14 cellular contexts compared by ENCODE assay signal in the genomic region with DNA sequence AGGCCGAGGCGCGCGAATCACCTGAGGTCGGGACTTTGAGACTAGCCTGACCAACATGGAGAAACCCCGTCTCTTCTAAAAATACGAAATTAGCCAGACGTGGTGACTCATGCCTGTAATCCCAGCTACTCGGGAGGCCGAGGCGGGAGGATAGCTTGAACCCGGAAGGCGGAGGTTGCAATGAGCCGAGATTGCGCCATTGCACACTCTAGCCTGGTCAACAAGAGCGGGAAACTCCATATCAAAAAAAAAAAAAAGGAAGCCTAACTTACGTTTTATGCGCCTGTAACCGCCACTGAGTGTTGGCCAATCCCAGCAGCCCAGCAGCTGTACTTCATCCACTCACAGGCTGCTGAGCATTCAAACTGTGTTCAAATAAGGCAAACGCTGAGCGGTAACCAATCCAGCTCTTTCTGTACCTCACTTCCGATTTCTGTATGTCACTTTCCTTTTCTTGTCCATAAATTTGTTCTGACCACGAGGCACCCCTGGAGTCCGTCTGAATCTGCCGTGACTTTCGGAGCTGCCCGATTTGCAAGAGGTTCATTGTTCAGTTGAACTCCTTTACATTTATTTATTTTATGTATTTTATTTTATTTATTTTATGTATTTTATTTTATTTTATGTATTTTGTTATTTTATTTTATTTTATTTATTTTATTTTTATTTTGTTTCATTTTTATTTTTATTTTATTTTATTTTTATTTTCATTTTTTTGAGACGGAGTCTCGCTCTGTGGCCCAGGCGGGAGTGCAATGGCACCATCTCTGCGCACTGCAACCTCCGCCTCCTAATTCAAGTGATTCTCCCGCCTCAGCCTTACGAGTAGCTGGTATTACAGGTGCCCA. TPM values are rescaled to one million over a fixed set of nuclear protein-coding genes. Genes with fewer than 3 reads are reported as not detected.
DNase-seq lines count a peak whose midpoint lies in the region; ATAC-seq, FAIRE-seq and TF ChIP-seq lines count a peak whose summit lies in the region.
"Had no signal": no experiment of that assay in that cellular context is flagged by ENCODE, and none has a peak within 500 bp of the region (broad histone marks: within the 10 kb centered on the region; RNA-seq: fewer than 3 reads in every experiment).

No MANE protein-coding gene starts in this region.

- peaks cover 9% of the 10 kb centered on the region for H3K4me1 Mint-ChIP-seq in WTC11
- H3K4me1 Mint-ChIP-seq in endothelial cell (ENCODE audit: unreplicated experiment), result no peaks in the 10 kb centered on the region
- H3K4me1 Mint-ChIP-seq: CD8-positive, alpha-beta memory T cell had no signal

- POLR2A ChIA-PET in WTC11 (lab: Charles Lee), result no interaction called here

- FAIRE-seq in A204.1 (lab: Jason Lieb, UNC) (peak; percentile 83), islet of Langerhans (lab: Jason Lieb, UNC) (peak; percentile 96)
- FAIRE-seq: HTR-8/SVneo had no signal

- H3K36me3 Mint-ChIP-seq in WTC11 (peaks cover 49% of the 10 kb centered on the region), endothelial cell (ENCODE audit: low read depth, unreplicated experiment) (peaks cover 11% of the 10 kb centered on the region)
- H3K36me3 Mint-ChIP-seq: CD8-positive, alpha-beta memory T cell had no signal

- no peak for TF ChIP-seq CTCF in WTC11 (IDR thresholded peaks at IDR 0.05)
- no peak for TF ChIP-seq CTCF in endothelial cell (IDR thresholded peaks at IDR 0.05; ENCODE audit: unreplicated experiment)

- DNase-seq in WTC11 (ENCODE audit: low spot score) (no peak), endothelial cell (ENCODE audit: low spot score) (no peak), RPMI8226 (no peak), NOMO-1 (lab: John Stamatoyannopoulos, UW; ENCODE audit: unreplicated experiment in 2 of 2) (no peak)
- DNase-seq in activated CD8-positive, alpha-beta memory T cell treated with anti-CD3 and anti-CD28 coated beads for 24 hours, result no peak
- DNase-seq: AML-193; Caco-2; CD8-positive, alpha-beta memory T cell; DND-41 had no signal

- H3K27ac Mint-ChIP-seq in WTC11 (no peak overlapping the region), endothelial cell (ENCODE audit: unreplicated experiment) (no peak overlapping the region)
- H3K27ac Mint-ChIP-seq: GM23338 had no signal

- H3K9me3 Mint-ChIP-seq in WTC11, result peaks cover 22% of the 10 kb centered on the region
- H3K9me3 Mint-ChIP-seq in endothelial cell (ENCODE audit: unreplicated experiment), result peaks cover 9% of the 10 kb centered on the region

- H3K27me3 Mint-ChIP-seq in WTC11 (ENCODE audit: low read depth) (peaks cover 7% of the 10 kb centered on the region), endothelial cell (ENCODE audit: unreplicated experiment) (no peaks in the 10 kb centered on the region)

- CTCF ChIA-PET in WTC11 (lab: Charles Lee), result interaction anchor here (1.0 to 1.2 kb wide), 2 partner anchors 9 kb away, joined by 3 to 9 read pairs; no protein-coding TSS in a partner anchor

- ATAC-seq in WTC11, result no peak
- ATAC-seq in HG02840 (IDR thresholded peaks at IDR 0.05; ENCODE audit: low FRiP score, unreplicated experiment), result no peak
- ATAC-seq: GM23338 had no signal

- no peak overlapping the region for H3K4me3 Mint-ChIP-seq in WTC11
- peak overlapping the region; percentile 37 for H3K4me3 Mint-ChIP-seq in endothelial cell (ENCODE audit: unreplicated experiment)
- H3K4me3 Mint-ChIP-seq: CD8-positive, alpha-beta memory T cell; GM23338 had no signal

TF ChIP-seq in WTC11, 78 proteins besides CTCF, POLR2A, EP300 and RAD21:
- TF ChIP-seq HMGA2 (CRISPR knock-in tag; IDR thresholded peaks at IDR 0.05) (peak; percentile 100), IRF2 (CRISPR knock-in tag; IDR thresholded peaks at IDR 0.05; ENCODE audit: borderline replicate concordance, low read depth) (no peak)
TF ChIP-seq in WTC11: peak in this region for 1.

RNA-seq across cellular contexts. Expression of a gene that starts 18.2 kb away (rescaled TPM):
- total RNA-seq in WTC11 (2021) (not detected in 3 replicates), endothelial cell (ENCODE audit: unreplicated experiment) (not detected)
- total RNA-seq: Caco-2; CD8-positive, alpha-beta memory T cell; GM23338 had no signal
